In the genomic region with DNA sequence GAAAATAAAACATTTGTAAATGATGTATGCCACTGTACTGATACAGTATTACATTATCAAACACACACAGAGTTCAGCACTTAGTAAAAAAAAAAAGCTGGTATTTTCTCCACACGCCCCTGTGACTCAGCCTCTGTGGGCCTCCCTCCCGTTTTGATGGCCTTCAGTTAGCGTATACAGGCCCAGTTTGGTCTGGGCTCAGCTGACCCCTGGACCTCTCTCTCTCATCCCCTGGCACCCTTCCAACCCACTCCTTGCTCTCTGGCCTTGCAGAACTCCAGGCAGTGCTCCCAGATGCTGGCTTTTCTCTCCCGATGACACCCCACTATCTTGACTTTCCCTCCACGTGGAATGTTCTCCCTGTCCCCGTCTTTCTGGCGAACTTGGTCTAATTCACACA, we compare ENCODE assay signal across 1 cellular context.
TF ChIP-seq lines count a peak whose summit lies in the region.

No MANE protein-coding gene starts in this region.

TF ChIP-seq in WTC11, 78 proteins besides CTCF, POLR2A, EP300 and RAD21 (continued from another document):
- TF ChIP-seq, protein P1, sequence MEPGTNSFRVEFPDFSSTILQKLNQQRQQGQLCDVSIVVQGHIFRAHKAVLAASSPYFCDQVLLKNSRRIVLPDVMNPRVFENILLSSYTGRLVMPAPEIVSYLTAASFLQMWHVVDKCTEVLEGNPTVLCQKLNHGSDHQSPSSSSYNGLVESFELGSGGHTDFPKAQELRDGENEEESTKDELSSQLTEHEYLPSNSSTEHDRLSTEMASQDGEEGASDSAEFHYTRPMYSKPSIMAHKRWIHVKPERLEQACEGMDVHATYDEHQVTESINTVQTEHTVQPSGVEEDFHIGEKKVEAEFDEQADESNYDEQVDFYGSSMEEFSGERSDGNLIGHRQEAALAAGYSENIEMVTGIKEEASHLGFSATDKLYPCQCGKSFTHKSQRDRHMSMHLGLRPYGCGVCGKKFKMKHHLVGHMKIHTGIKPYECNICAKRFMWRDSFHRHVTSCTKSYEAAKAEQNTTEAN (CRISPR knock-in tag; IDR thresholded peaks at IDR 0.05) = no peak
- TF ChIP-seq ZNF671 (CRISPR knock-in tag; IDR thresholded peaks at IDR 0.05) (no peak), SMAD4 (CRISPR knock-in tag; IDR thresholded peaks at IDR 0.05) (no peak), RORB (CRISPR knock-in tag; IDR thresholded peaks at IDR 0.05) (no peak), NFYB (CRISPR knock-in tag; conservative IDR thresholded peaks at IDR 0.05; ENCODE audit: low read depth) (no peak)
